15 cellular contexts compared by ENCODE assay signal in the genomic region with DNA sequence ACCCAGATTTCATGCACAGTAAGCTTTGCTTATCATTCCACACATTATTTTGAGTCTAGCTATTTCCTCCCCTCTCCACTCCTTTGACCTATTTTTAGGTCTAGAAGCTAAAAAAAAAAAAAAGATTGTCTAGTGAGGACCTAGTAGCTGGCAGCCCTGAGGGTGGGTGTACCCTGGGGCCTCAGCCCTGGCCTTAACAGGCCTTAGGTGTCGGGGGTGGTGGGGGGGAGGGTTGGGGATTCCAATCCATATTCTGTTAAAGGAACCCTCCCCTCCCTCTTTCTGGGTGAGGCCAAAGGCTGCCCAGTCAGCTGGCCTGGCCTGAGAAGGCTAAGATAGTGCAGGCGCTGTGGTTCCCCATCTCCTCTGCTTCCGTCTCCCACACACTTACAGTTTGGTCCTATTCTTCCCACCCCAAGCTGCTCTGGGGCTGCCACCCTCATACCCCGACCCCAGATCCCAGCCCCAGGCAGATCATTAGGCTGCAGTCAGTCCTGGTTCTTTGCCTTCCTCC.
DNase-seq lines count a peak whose midpoint lies in the region; FAIRE-seq and TF ChIP-seq lines count a peak whose summit lies in the region.
"Had no signal": no experiment of that assay in that cellular context is flagged by ENCODE, and none has a peak within 500 bp of the region (broad histone marks: within the 10 kb centered on the region; RNA-seq: fewer than 3 reads in every experiment).

No MANE protein-coding gene starts in this region.

- no peaks in the 10 kb centered on the region for H3K27me3 Mint-ChIP-seq in astrocyte (ENCODE audit: low read depth, unreplicated experiment)
- H3K27me3 Mint-ChIP-seq: progenitor cell of endocrine pancreas had no signal

- DNase-seq in GM03348 (ENCODE audit: low spot score) (peak; percentile 81), astrocyte (ENCODE audit: low read depth) (peak; percentile 61), right atrium auricular region (ENCODE audit: low spot score) (no peak), testis (peak; percentile 51), NCI-H446 (lab: John Stamatoyannopoulos, UW) (no peak), HTR-8/SVneo (ENCODE audit: insufficient read length, low spot score) (no peak), GM12891 (ENCODE audit: insufficient read length, low spot score) (no peak)
- DNase-seq in activated T-cell treated with anti-CD3 and anti-CD28 coated beads, Interleukin-2, amount 50 U/mL, for 48 hours: no peak
- DNase-seq: colonic mucosa, MV-4-11, NCI-H2171, SW 1271 had no signal

- H3K27ac ChIP-seq in astrocyte (ENCODE audit: low read depth, low read length): no peak overlapping the region
- H3K27ac ChIP-seq in right atrium auricular region: peak overlapping the region; percentile 48 to 53
- peak overlapping the region; percentile 7 to 42 for H3K27ac ChIP-seq in testis
- H3K27ac ChIP-seq: colonic mucosa, tibial nerve had no signal

- peak overlapping the region; percentile 75 for H3K27ac Mint-ChIP-seq in astrocyte (ENCODE audit: unreplicated experiment)
- H3K27ac Mint-ChIP-seq: progenitor cell of endocrine pancreas had no signal

- H3K4me2 ChIP-seq in astrocyte (ENCODE audit: low read length): no peak overlapping the region

- no peaks in the 10 kb centered on the region for H3K9me3 ChIP-seq in astrocyte (ENCODE audit: insufficient read depth, low read depth, low read length)
- H3K9me3 ChIP-seq in right atrium auricular region: no peaks in the 10 kb centered on the region
- no peaks in the 10 kb centered on the region for H3K9me3 ChIP-seq in testis
- H3K9me3 ChIP-seq: colonic mucosa, tibial nerve had no signal

- intact Hi-C loops in testis (cut with DNase I; ENCODE audit: low total_unique reads): no loop called here

- H3K36me3 ChIP-seq in astrocyte (ENCODE audit: insufficient read depth, low read length) (no peaks in the 10 kb centered on the region), right atrium auricular region (no peaks in the 10 kb centered on the region), testis (ENCODE audit: low read depth, missing control alignments) (no peaks in the 10 kb centered on the region)
- H3K36me3 ChIP-seq: colonic mucosa, tibial nerve had no signal

- no peak overlapping the region for H3K4me3 ChIP-seq in astrocyte (ENCODE audit: insufficient read depth, low read depth, low read length)
- H3K4me3 ChIP-seq in right atrium auricular region: no peak overlapping the region
- H3K4me3 ChIP-seq in testis: no peak overlapping the region
- H3K4me3 ChIP-seq: colonic mucosa, tibial nerve had no signal

- H3K9ac ChIP-seq in astrocyte (ENCODE audit: low read length): no peak overlapping the region

- no peaks in the 10 kb centered on the region for H3K36me3 Mint-ChIP-seq in astrocyte (ENCODE audit: low read depth, unreplicated experiment)
- H3K36me3 Mint-ChIP-seq: activated naive CD4-positive, alpha-beta T cell treated with anti-CD3 and anti-CD28 coated beads, Interleukin-2, amount 50 U/mL, for 72 hours had no signal

- WGBS in testis, 2 donors: 29 to 56% methylated on average over 4 of the region's 4 CpGs

- H3K9me3 Mint-ChIP-seq in astrocyte (ENCODE audit: unreplicated experiment): peaks cover 2% of the 10 kb centered on the region
- H3K9me3 Mint-ChIP-seq: activated naive CD4-positive, alpha-beta T cell treated with anti-CD3 and anti-CD28 coated beads, Interleukin-2, amount 50 U/mL, for 72 hours had no signal

- TF ChIP-seq CTCF in astrocyte (IDR thresholded peaks at IDR 0.05; ENCODE audit: insufficient read depth, low read depth, low read length): no peak
- TF ChIP-seq CTCF in right atrium auricular region (IDR thresholded peaks at IDR 0.05): no peak
- no peak for TF ChIP-seq CTCF in testis (IDR thresholded peaks at IDR 0.05)

- H4K20me1 ChIP-seq in astrocyte (ENCODE audit: insufficient read depth, low read length): no peaks in the 10 kb centered on the region

- H2AFZ ChIP-seq in astrocyte (ENCODE audit: low read depth, low read length): no peak overlapping the region

- TF ChIP-seq POLR2A in testis (IDR thresholded peaks at IDR 0.05) (no peak), GM12891 (IDR thresholded peaks at IDR 0.05; ENCODE audit: low read depth, low read length) (no peak)

- H3K4me3 Mint-ChIP-seq in astrocyte (ENCODE audit: unreplicated experiment): peak overlapping the region; percentile 21

- no peaks in the 10 kb centered on the region for H3K79me2 ChIP-seq in astrocyte (ENCODE audit: insufficient read depth, low read length)

- H3K27me3 ChIP-seq in astrocyte (ENCODE audit: insufficient read depth, low read length): no peaks in the 10 kb centered on the region
- no peaks in the 10 kb centered on the region for H3K27me3 ChIP-seq in right atrium auricular region
- no peaks in the 10 kb centered on the region for H3K27me3 ChIP-seq in testis
- H3K27me3 ChIP-seq: colonic mucosa, tibial nerve had no signal

- peaks cover 8% of the 10 kb centered on the region for H3K4me1 ChIP-seq in astrocyte (ENCODE audit: insufficient read depth, low read length)
- peaks cover 0 to 25% of the 10 kb centered on the region in 2 donors for H3K4me1 ChIP-seq in right atrium auricular region
- peaks cover 23% of the 10 kb centered on the region for H3K4me1 ChIP-seq in testis
- H3K4me1 ChIP-seq: colonic mucosa, tibial nerve had no signal

- H3K4me1 Mint-ChIP-seq in astrocyte (ENCODE audit: low read depth, unreplicated experiment): peaks cover 33% of the 10 kb centered on the region

- FAIRE-seq in astrocyte (lab: Jason Lieb, UNC) (no peak), HTR-8/SVneo (lab: Jason Lieb, UNC) (no peak), GM12891 (lab: Jason Lieb, UNC) (no peak)

TF ChIP-seq in GM12891, 5 proteins besides CTCF, POLR2A, EP300 and RAD21:
- TF ChIP-seq TAF1 (IDR thresholded peaks at IDR 0.05; ENCODE audit: low read depth, low read length): no peak
- TF ChIP-seq POLR2AphosphoS5 (IDR thresholded peaks at IDR 0.05; ENCODE audit: low read depth, low read length): no peak
- TF ChIP-seq PAX5 (IDR thresholded peaks at IDR 0.05; ENCODE audit: insufficient read depth, low read length, severe bottlenecking): no peak
- no peak for TF ChIP-seq POU2F2 (IDR thresholded peaks at IDR 0.05; ENCODE audit: low read depth, low read length)
- TF ChIP-seq SPI1 (IDR thresholded peaks at IDR 0.05; ENCODE audit: low read depth, low read length): no peak

Comparison
In these comparisons a context has a peak if more than half of its experiments do, and no peak if none do; other contexts are left out.
1. DNase-seq: peak in GM03348 (single experiment), astrocyte (single experiment) and testis (single experiment); none in right atrium auricular region (single experiment), activated T-cell treated with anti-CD3 and anti-CD28 coated beads, Interleukin-2, amount 50 U/mL, for 48 hours (0 of 2), NCI-H446 (0 of 2), HTR-8/SVneo (single experiment) and GM12891 (single experiment).